9 cellular contexts compared by ENCODE assay signal in genomic region chr16:20910781-20911321, GRCh38. TPM values are rescaled to one million over a fixed set of nuclear protein-coding genes. Genes with fewer than 3 reads are reported as not detected.
DNase-seq lines count a peak whose midpoint lies in the region; ATAC-seq, FAIRE-seq and TF ChIP-seq lines count a peak whose summit lies in the region.
"Had no signal": no experiment of that assay in that cellular context is flagged by ENCODE, and none has a peak within 500 bp of the region (broad histone marks: within the 10 kb centered on the region; RNA-seq: fewer than 3 reads in every experiment).

No MANE protein-coding gene starts in this region.

- H3K4me3 ChIP-seq in kidney (ENCODE audit: low read length in 2 of 2): no peak overlapping the region
- H3K4me3 ChIP-seq in aorta (ENCODE audit: low read length in 2 of 2): no peak overlapping the region

- WGBS in aorta, 2 donors: 3% methylated on average over 2 of the region's 2 CpGs

- H3K9me3 ChIP-seq in kidney (ENCODE audit: control insufficient read depth in 1 of 2, low read length in 2 of 2) (no peaks in the 10 kb centered on the region), aorta (ENCODE audit: control insufficient read depth, low read length) (no peaks in the 10 kb centered on the region)

- H3K27me3 Mint-ChIP-seq in activated T-cell treated with anti-CD3 and anti-CD28 coated beads, Interleukin-2, amount 50 U/mL, for 72 hours (ENCODE audit: low read depth): no peaks in the 10 kb centered on the region
- H3K27me3 Mint-ChIP-seq: activated naive CD4-positive, alpha-beta T cell treated with anti-CD3 and anti-CD28 coated beads, Interleukin-2, amount 50 U/mL, for 24 hours had no signal

- H3K27ac ChIP-seq in kidney (ENCODE audit: low read depth in 2 of 2, low read length in 2 of 2): peak overlapping the region; percentile 19 to 57
- H3K27ac ChIP-seq in aorta (ENCODE audit: low read depth in 1 of 2, low read length in 2 of 2): peak overlapping the region; percentile 67 to 92

- H3K36me3 ChIP-seq in kidney (ENCODE audit: control insufficient read depth in 1 of 2, insufficient read depth in 2 of 2, low read length in 2 of 2) (no peaks in the 10 kb centered on the region), aorta (ENCODE audit: control insufficient read depth in 1 of 2, insufficient read depth in 2 of 2, low read length in 1 of 2) (no peaks in the 10 kb centered on the region)

- DNase-seq in activated T-cell treated with anti-CD3 and anti-CD28 coated beads, Interleukin-2, amount 50 U/mL, for 72 hours: no peak
- no peak for DNase-seq in activated T-cell treated with anti-CD3 and anti-CD28 coated beads for 4 hours
- DNase-seq in amniotic stem cell (lab: John Stamatoyannopoulos, UW): peak; percentile 47
- no peak for DNase-seq in kidney
- no peak for DNase-seq in aorta
- DNase-seq in GOT3 (lab: John Stamatoyannopoulos, UW): no peak
- DNase-seq in DMS153 treated with DMSO at 0.1 percent for 48 hours (lab: John Stamatoyannopoulos, UW; ENCODE audit: unreplicated experiment): no peak

- H3K9ac ChIP-seq in kidney (ENCODE audit: low read length in 2 of 2): no peak overlapping the region

- peak overlapping the region; percentile 52 for H3K27ac Mint-ChIP-seq in activated T-cell treated with anti-CD3 and anti-CD28 coated beads, Interleukin-2, amount 50 U/mL, for 72 hours
- H3K27ac Mint-ChIP-seq: activated naive CD4-positive, alpha-beta T cell treated with anti-CD3 and anti-CD28 coated beads, Interleukin-2, amount 50 U/mL, for 24 hours had no signal

- H3K36me3 Mint-ChIP-seq in activated T-cell treated with anti-CD3 and anti-CD28 coated beads, Interleukin-2, amount 50 U/mL, for 72 hours (ENCODE audit: insufficient read depth in 2 of 2): peaks cover 0 to 3% of the 10 kb centered on the region in 2 donors
- H3K36me3 Mint-ChIP-seq: activated naive CD4-positive, alpha-beta T cell treated with anti-CD3 and anti-CD28 coated beads, Interleukin-2, amount 50 U/mL, for 24 hours had no signal

- intact Hi-C loops in kidney (cut with DNase I): no loop called here
- intact Hi-C loops in aorta (cut with DNase I): loop anchor here (5.0 to 10.0 kb wide), 2 partner anchors 59 to 394 kb away; no protein-coding TSS in a partner anchor

- H3K9me3 Mint-ChIP-seq in activated T-cell treated with anti-CD3 and anti-CD28 coated beads, Interleukin-2, amount 50 U/mL, for 72 hours: no peaks in the 10 kb centered on the region
- H3K9me3 Mint-ChIP-seq: activated naive CD4-positive, alpha-beta T cell treated with anti-CD3 and anti-CD28 coated beads, Interleukin-2, amount 50 U/mL, for 24 hours had no signal

- peaks cover 44% of the 10 kb centered on the region for H3K4me1 Mint-ChIP-seq in activated T-cell treated with anti-CD3 and anti-CD28 coated beads, Interleukin-2, amount 50 U/mL, for 72 hours (ENCODE audit: low read depth)

- peak overlapping the region; percentile 53 to 60 for H3K4me3 Mint-ChIP-seq in activated T-cell treated with anti-CD3 and anti-CD28 coated beads, Interleukin-2, amount 50 U/mL, for 72 hours
- H3K4me3 Mint-ChIP-seq: activated naive CD4-positive, alpha-beta T cell treated with anti-CD3 and anti-CD28 coated beads, Interleukin-2, amount 50 U/mL, for 24 hours had no signal

- peak; percentile 79 to 87 for ATAC-seq in activated T-cell treated with anti-CD3 and anti-CD28 coated beads, Interleukin-2, amount 50 U/mL, for 72 hours (replicated peaks in 1 of 2)
- peak; percentile 59 for ATAC-seq in aorta (ENCODE audit: low FRiP score)
- ATAC-seq in GM18511 (IDR thresholded peaks at IDR 0.05; ENCODE audit: unreplicated experiment): no peak

- no peak for TF ChIP-seq CTCF in kidney (IDR thresholded peaks at IDR 0.05; ENCODE audit: borderline replicate concordance, extremely low read depth, insufficient read depth)

- H3K27me3 ChIP-seq in aorta (ENCODE audit: control insufficient read depth in 1 of 2, insufficient read depth in 2 of 2, low read length in 1 of 2): no peaks in the 10 kb centered on the region

- FAIRE-seq in kidney (lab: Jason Lieb, UNC): peak; percentile 53

- H3K4me1 ChIP-seq in kidney (ENCODE audit: control insufficient read depth in 1 of 2, insufficient read depth in 1 of 2, low read depth in 1 of 2, low read length in 2 of 2): peaks cover 9 to 13% of the 10 kb centered on the region in 2 donors
- H3K4me1 ChIP-seq in aorta (ENCODE audit: control insufficient read depth in 1 of 2, insufficient read depth in 2 of 2, low read length in 2 of 2): peaks cover 5% of the 10 kb centered on the region in 2 donors

RNA-seq across cellular contexts. Expression of gene LYRM1, which starts 10.3 kb away (rescaled TPM):
- 10 to 100 TPM; 31.8 to 44.0 TPM for total RNA-seq in activated T-cell treated with anti-CD3 and anti-CD28 coated beads, Interleukin-2, amount 50 U/mL, for 72 hours
- total RNA-seq in kidney (31.7 TPM), aorta (10 to 100 TPM; 18.1 to 24.3 TPM)
- polyA plus RNA-seq in kidney (ENCODE audit: insufficient read depth, low read depth, low replicate concordance) (61.5 TPM), aorta (10 to 100 TPM; 27.3 to 44.2 TPM)

RNA-seq across cellular contexts. Expression of gene DCUN1D3, which starts 10.7 kb away (rescaled TPM):
- total RNA-seq in activated T-cell treated with anti-CD3 and anti-CD28 coated beads, Interleukin-2, amount 50 U/mL, for 72 hours: 1 to 10 TPM; 5.7 to 9.9 TPM
- total RNA-seq in kidney (16.3 TPM), aorta (10 to 100 TPM; 29.5 to 54.5 TPM)
- polyA plus RNA-seq in kidney (ENCODE audit: insufficient read depth, low read depth, low replicate concordance) (3.5 TPM), aorta (1 to 10 TPM; 3.9 to 4.1 TPM)
